ENCODE assay signal across 16 cellular contexts in the genomic region with DNA sequence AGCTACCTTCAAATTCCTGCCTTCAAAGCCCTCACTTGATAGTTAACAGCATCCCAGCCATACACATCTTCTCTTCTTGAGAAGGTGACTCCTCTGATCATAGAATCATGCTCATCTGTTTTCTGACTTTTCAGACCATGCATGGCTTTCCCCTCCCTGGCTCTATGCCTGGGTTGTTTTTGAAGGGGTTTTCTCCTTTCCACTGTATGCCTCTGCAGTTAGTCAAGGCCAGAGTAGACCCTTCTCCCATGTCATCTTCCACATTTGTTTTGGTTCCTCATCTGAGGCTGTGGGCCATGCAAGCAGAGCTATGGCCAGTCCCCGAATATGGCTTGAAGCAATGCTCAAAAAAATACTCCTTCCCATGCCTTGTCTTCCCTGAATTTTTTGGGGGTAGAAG. TPM values are rescaled to one million over a fixed set of nuclear protein-coding genes. Genes with fewer than 3 reads are reported as not detected.
"Had no signal": no experiment of that assay in that cellular context is flagged by ENCODE, and none has a peak within 500 bp of the region (broad histone marks: within the 10 kb centered on the region; RNA-seq: fewer than 3 reads in every experiment).

No MANE protein-coding gene starts in this region.

- H3K9me3 Mint-ChIP-seq: activated CD4-positive, alpha-beta memory T cell treated with anti-CD3 and anti-CD28 coated beads for 36 hours; activated T-cell treated with anti-CD3 and anti-CD28 coated beads, Interleukin-2, amount 50 U/mL, for 4 hours; endodermal cell; mesothelial cell of epicardium; type B pancreatic cell had no signal

- H3K4me3 ChIP-seq: breast epithelium, lung had no signal

- H3K9me3 ChIP-seq: breast epithelium had no signal

- DNase-seq: activated CD4-positive, alpha-beta memory T cell treated with anti-CD3 and anti-CD28 coated beads for 36 hours; activated CD4-positive, alpha-beta T cell treated with anti-CD3 and anti-CD28 coated beads for 1 hour; activated CD8-positive, alpha-beta memory T cell treated with anti-CD3 and anti-CD28 coated beads, Interleukin-2, amount 10 ng/mL, durations not matched to agents 7 days and 5 days; activated gamma-delta T cell; activated T-cell treated with anti-CD3 and anti-CD28 coated beads, Interleukin-2, amount 50 U/mL, for 4 hours; aorta; dorsolateral prefrontal cortex; endodermal cell; left colon; stimulated activated CD4-positive, alpha-beta T cell treated with anti-CD3 and anti-CD28 coated beads, Interleukin-2, amount 100 ng/mL, for 24 hours; substantia nigra had no signal

- H3K27ac Mint-ChIP-seq: activated CD4-positive, alpha-beta memory T cell treated with anti-CD3 and anti-CD28 coated beads for 36 hours; activated CD8-positive, alpha-beta memory T cell treated with anti-CD3 and anti-CD28 coated beads, Interleukin-2, amount 10 ng/mL, durations not matched to agents 7 days and 5 days; endodermal cell; mesothelial cell of epicardium; type B pancreatic cell had no signal

- ATAC-seq: activated CD8-positive, alpha-beta memory T cell treated with anti-CD3 and anti-CD28 coated beads, Interleukin-2, amount 10 ng/mL, durations not matched to agents 7 days and 5 days; activated T-cell treated with anti-CD3 and anti-CD28 coated beads, Interleukin-2, amount 50 U/mL, for 4 hours; left colon had no signal

- H3K27me3 Mint-ChIP-seq: activated CD4-positive, alpha-beta memory T cell treated with anti-CD3 and anti-CD28 coated beads for 36 hours; activated CD8-positive, alpha-beta memory T cell treated with anti-CD3 and anti-CD28 coated beads, Interleukin-2, amount 10 ng/mL, durations not matched to agents 7 days and 5 days; type B pancreatic cell had no signal

- H3K4me3 Mint-ChIP-seq: activated CD4-positive, alpha-beta memory T cell treated with anti-CD3 and anti-CD28 coated beads for 36 hours; activated CD8-positive, alpha-beta memory T cell treated with anti-CD3 and anti-CD28 coated beads, Interleukin-2, amount 10 ng/mL, durations not matched to agents 7 days and 5 days; activated T-cell treated with anti-CD3 and anti-CD28 coated beads, Interleukin-2, amount 50 U/mL, for 4 hours; endodermal cell; mesothelial cell of epicardium; type B pancreatic cell had no signal

- H3K36me3 ChIP-seq: breast epithelium had no signal

- H3K27me3 ChIP-seq: breast epithelium, dorsolateral prefrontal cortex had no signal

- H3K4me1 ChIP-seq: breast epithelium had no signal

RNA-seq across cellular contexts. Expression of gene FAM186B, which starts 23.2 kb away (rescaled TPM):
- total RNA-seq: activated CD4-positive, alpha-beta memory T cell treated with anti-CD3 and anti-CD28 coated beads for 36 hours; activated CD8-positive, alpha-beta memory T cell treated with anti-CD3 and anti-CD28 coated beads, Interleukin-2, amount 10 ng/mL, durations not matched to agents 7 days and 5 days; epithelial cell of proximal tubule had no signal
